Comparison of ENCODE assay signal across 19 cellular contexts in genomic region chr17:19716108-19717030, GRCh38. TPM values are rescaled to one million over a fixed set of nuclear protein-coding genes. Genes with fewer than 3 reads are reported as not detected.
A peak's percentile ranks its signal among the peaks of the same experiment; 100 is the strongest.
DNase-seq lines count a peak whose midpoint lies in the region; ATAC-seq and TF ChIP-seq lines count a peak whose summit lies in the region.
"Had no signal": no experiment of that assay in that cellular context is flagged by ENCODE, and none has a peak within 500 bp of the region (broad histone marks: within the 10 kb centered on the region; RNA-seq: fewer than 3 reads in every experiment).

TSS of gene SLC47A2 (minus strand) at chr17:19716584. CDS start at chr17:19716555, 29 bp downstream.

- TF ChIP-seq CTCF in left ventricle myocardium inferior (IDR thresholded peaks at IDR 0.05; ENCODE audit: borderline replicate concordance), result no peak
- TF ChIP-seq CTCF in upper lobe of right lung (IDR thresholded peaks at IDR 0.05), result no peak

- H3K4me3 ChIP-seq in left ventricle myocardium inferior (no peak within 1 kb of the TSS), upper lobe of right lung (no peak within 1 kb of the TSS)

- intact Hi-C loops in Right ventricle myocardium inferior (cut with DNase I), result no loop called here
- intact Hi-C loops in left ventricle myocardium inferior (cut with micrococcal nuclease), result no loop called here
- intact Hi-C loops in upper lobe of right lung (cut with DNase I), result no loop called here

- DNase-seq in Right ventricle myocardium inferior (ENCODE audit: missing footprints) (peak; percentile 73), left ventricle myocardium inferior (no peak), caudate nucleus (lab: John Stamatoyannopoulos, UW) (peak in 2 of 61 donors; percentile 19 to 42), left kidney (ENCODE audit: low read depth, low spot score) (peak; percentile 77), upper lobe of right lung (peak; percentile 50), H4 (ENCODE audit: low spot score) (no peak)
- no peak for DNase-seq in activated T-cell treated with anti-CD3 and anti-CD28 coated beads, Interleukin-2, amount 50 U/mL, for 1 hour
- DNase-seq: activated CD4-positive, alpha-beta memory T cell treated with anti-CD3 and anti-CD28 coated beads, Interleukin-2, amount 10 ng/mL, durations not matched to agents 7 days and 5 days; COR-L47; GOT3; immature natural killer cell; NCI-H2029 treated with DMSO at 0.1 percent for 48 hours; NCI-H526 treated with DMSO at 0.1 percent for 48 hours; stimulated activated CD4-positive, alpha-beta T cell treated with anti-CD3 and anti-CD28 coated beads, Interleukin-4, amount 100 ng/mL, for 4 hours had no signal

- H3K27ac ChIP-seq in left ventricle myocardium inferior (replicated peaks) (no peak within 1 kb of the TSS), caudate nucleus (ENCODE audit: low read depth, low read length) (peak within 1 kb of the TSS; percentile 21), upper lobe of right lung (no peak within 1 kb of the TSS)

- ATAC-seq in Right ventricle myocardium inferior (peak; percentile 82), upper lobe of right lung (no peak), HG02642 (IDR thresholded peaks at IDR 0.05; ENCODE audit: poor library complexity, unreplicated experiment) (no peak)
- ATAC-seq: stimulated activated memory B cell treated with anti-CD40 and anti-IgM and Interleukin-4, amounts not matched to agents 10 μg/mL and 1 μg/mL and 100 μg/mL, for 72 hours had no signal

- H3K27me3 ChIP-seq in left ventricle myocardium inferior (ENCODE audit: low read depth) (no peaks in the 10 kb centered on the region), upper lobe of right lung (no peaks in the 10 kb centered on the region)

- H3K9me3 ChIP-seq in left ventricle myocardium inferior (replicated peaks), result no peaks in the 10 kb centered on the region
- no peaks in the 10 kb centered on the region for H3K9me3 ChIP-seq in upper lobe of right lung

- H3K36me3 ChIP-seq in left ventricle myocardium inferior, result no peaks in the 10 kb centered on the region
- no peaks in the 10 kb centered on the region for H3K36me3 ChIP-seq in upper lobe of right lung

- H3K4me1 ChIP-seq in left ventricle myocardium inferior (peaks cover 15% of the 10 kb centered on the region), upper lobe of right lung (peaks cover 6% of the 10 kb centered on the region)

RNA-seq across cellular contexts. Expression of gene SLC47A2, which starts in this region (rescaled TPM):
- total RNA-seq in Right ventricle myocardium inferior (not detected), left ventricle myocardium inferior (not detected), upper lobe of right lung (not detected)
- not detected in 2 replicates for total RNA-seq in H4 (2014; rRNA removed; shearing (Covaris generic))
- total RNA-seq: A673; activated CD4-positive, alpha-beta memory T cell treated with anti-CD3 and anti-CD28 coated beads, Interleukin-2, amount 10 ng/mL, durations not matched to agents 7 days and 5 days; fibroblast of villous mesenchyme; pulmonary artery endothelial cell had no signal

Comparison
In these comparisons a context has a peak if more than half of its experiments do, and no peak if none do; other contexts are left out.
1. Peak in DNase-seq and ATAC-seq in Right ventricle myocardium inferior; RNA of the gene not detected or under 1 TPM.
2. Peak in DNase-seq in upper lobe of right lung; RNA of the gene not detected or under 1 TPM.